ENCODE assay signal across 10 cellular contexts in the genomic region with DNA sequence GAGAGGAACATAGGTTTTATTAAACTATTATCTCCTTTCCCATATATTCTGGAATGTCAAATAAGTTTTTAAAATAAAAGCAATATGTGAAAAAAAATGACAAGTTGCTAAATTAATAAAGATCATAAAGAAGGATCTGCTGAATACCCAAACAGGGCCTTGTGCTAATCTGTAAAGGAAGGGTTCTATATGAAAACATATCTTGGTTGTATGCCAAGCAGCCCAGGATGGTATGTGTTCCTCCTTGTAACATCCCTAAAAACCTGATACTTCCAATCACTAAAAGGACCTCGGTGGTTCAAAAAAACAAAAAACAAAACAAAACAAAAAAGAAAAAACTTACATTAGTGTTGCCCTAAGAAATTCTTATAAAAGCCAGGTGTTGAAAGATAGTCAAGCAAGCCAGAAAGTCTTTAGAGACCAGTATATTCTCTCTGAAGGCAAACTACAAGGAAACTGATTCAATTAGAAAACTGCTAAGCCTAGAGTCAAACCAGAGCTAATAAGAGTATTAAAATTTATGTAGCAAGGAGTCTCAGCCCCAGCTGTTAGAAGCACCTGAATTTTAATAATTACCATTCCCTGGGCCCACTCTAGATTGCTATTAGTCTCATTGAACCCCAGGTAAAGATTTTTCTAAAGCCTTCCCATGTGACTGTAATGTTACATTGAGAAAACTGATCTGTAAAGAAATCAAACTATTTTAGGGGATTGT.
DNase-seq lines count a peak whose midpoint lies in the region; ATAC-seq and TF ChIP-seq lines count a peak whose summit lies in the region.
"Had no signal": no experiment of that assay in that cellular context is flagged by ENCODE, and none has a peak within 500 bp of the region (broad histone marks: within the 10 kb centered on the region; RNA-seq: fewer than 3 reads in every experiment).

No MANE protein-coding gene starts in this region.

- ATAC-seq in HG02973 (IDR thresholded peaks at IDR 0.05; ENCODE audit: unreplicated experiment): no peak
- ATAC-seq: sciatic nerve had no signal

- H3K27me3 ChIP-seq in mucosa of stomach (ENCODE audit: control insufficient read depth, insufficient read depth, low read length): peaks cover 13% of the 10 kb centered on the region

- no peak for TF ChIP-seq CTCF in astrocyte of the cerebellum (IDR thresholded peaks at IDR 0.05; ENCODE audit: low read depth, low read length, missing control alignments)

- H3K4me3 ChIP-seq in GM08714 (ENCODE audit: low read length) (peak overlapping the region; percentile 65; the same call in 1 of the 2 replicates), astrocyte of the cerebellum (ENCODE audit: low read depth, low read length) (peak overlapping the region; percentile 62), mucosa of stomach (ENCODE audit: low read length) (no peak overlapping the region)
- H3K4me3 ChIP-seq in Jurkat, Clone E6-1 (ENCODE audit: low read length): peak overlapping the region; percentile 68
- H3K4me3 ChIP-seq: body of pancreas had no signal

- no peaks in the 10 kb centered on the region for H3K9me3 ChIP-seq in mucosa of stomach (ENCODE audit: control insufficient read depth, low read length)

- DNase-seq in Jurkat, Clone E6-1 (ENCODE audit: low read depth, low spot score): peak; percentile 18
- DNase-seq in astrocyte of the cerebellum (ENCODE audit: low read depth) (no peak), hypothalamus (lab: John Stamatoyannopoulos, UW) (no peak)
- no peak for DNase-seq in central memory CD4-positive, alpha-beta T cell
- DNase-seq: body of pancreas, NCI-H510A had no signal

- peak overlapping the region; percentile 19 for H3K9ac ChIP-seq in mucosa of stomach (ENCODE audit: low read length)

- H3K4me1 ChIP-seq in mucosa of stomach (ENCODE audit: control insufficient read depth, insufficient read depth, low read length): peaks cover 13% of the 10 kb centered on the region

- H3K36me3 ChIP-seq in mucosa of stomach (ENCODE audit: control insufficient read depth, insufficient read depth, low read length): no peaks in the 10 kb centered on the region

- in situ Hi-C loops in astrocyte of the cerebellum (cut with HindIII; ENCODE audit: low sequenced_read_pairs): no loop called here
